ENCODE assay signal across 18 cellular contexts in genomic region chr5:14453486-14453885, GRCh38.
A peak's percentile ranks its signal among the peaks of the same experiment; 100 is the strongest.
DNase-seq lines count a peak whose midpoint lies in the region; ATAC-seq and TF ChIP-seq lines count a peak whose summit lies in the region.
"Had no signal": no experiment of that assay in that cellular context is flagged by ENCODE, and none has a peak within 500 bp of the region (broad histone marks: within the 10 kb centered on the region; RNA-seq: fewer than 3 reads in every experiment).

No MANE protein-coding gene starts in this region.

- H4K12ac ChIP-seq in trophoblast cell (ENCODE audit: low read depth, low read length) = no peak overlapping the region

- no peak overlapping the region for H3K4me2 ChIP-seq in trophoblast cell (ENCODE audit: low read length)

- H3K14ac ChIP-seq in trophoblast cell (ENCODE audit: low read length) = no peak overlapping the region

- no peak overlapping the region for H3K9ac ChIP-seq in rectal smooth muscle tissue (ENCODE audit: low read length)
- no peak overlapping the region for H3K9ac ChIP-seq in trophoblast cell (ENCODE audit: low read length)

- H3K4me1 ChIP-seq in rectal smooth muscle tissue (ENCODE audit: control insufficient read depth, insufficient read depth, low read length) (peaks cover 12% of the 10 kb centered on the region), trophoblast cell (ENCODE audit: control insufficient read depth in 1 of 2, insufficient read depth in 2 of 2, low read length in 2 of 2) (peaks cover 6 to 19% of the 10 kb centered on the region in 2 experiments)

- no peak overlapping the region for H2AK5ac ChIP-seq in trophoblast cell (ENCODE audit: low read length)

- ATAC-seq in SK-N-SH treated with all-trans-retinoic acid at 6 μM for 48 hours = no peak
- ATAC-seq in GM19467 (IDR thresholded peaks at IDR 0.05; ENCODE audit: unreplicated experiment) = no peak
- no peak for ATAC-seq in HG02840 (IDR thresholded peaks at IDR 0.05; ENCODE audit: low FRiP score, unreplicated experiment)

- H3K4me3 ChIP-seq in fibroblast of the aortic adventitia (ENCODE audit: low read depth, low read length) = no peak overlapping the region
- H3K4me3 ChIP-seq in rectal smooth muscle tissue (ENCODE audit: low read length) = no peak overlapping the region
- H3K4me3 ChIP-seq in trophoblast cell (ENCODE audit: low read depth, low read length) = no peak overlapping the region
- H3K4me3 ChIP-seq: colonic mucosa, lung had no signal

- no CpG with 5 or more reads among the region's 2 CpGs for WGBS in trophoblast cell (ENCODE audit: extremely low coverage, insufficient coverage, insufficient read length)

- H2AFZ ChIP-seq in trophoblast cell (ENCODE audit: insufficient read depth, low read length, poor library complexity) = no peak overlapping the region

- H2BK5ac ChIP-seq in trophoblast cell (ENCODE audit: low read depth, low read length, poor library complexity) = no peak overlapping the region

- H3K36me3 ChIP-seq in rectal smooth muscle tissue (ENCODE audit: control insufficient read depth, insufficient read depth, low read length) = no peaks in the 10 kb centered on the region
- peaks cover 19 to 22% of the 10 kb centered on the region in 2 experiments for H3K36me3 ChIP-seq in trophoblast cell (ENCODE audit: control insufficient read depth in 1 of 2, insufficient read depth in 2 of 2, low read length in 2 of 2)
- H3K36me3 ChIP-seq: colonic mucosa had no signal

- H3K27ac ChIP-seq in rectal smooth muscle tissue (ENCODE audit: low read depth, low read length) (peak overlapping the region; percentile 27), trophoblast cell (ENCODE audit: low read depth, low read length) (no peak overlapping the region)
- H3K27ac ChIP-seq: colonic mucosa had no signal

- no peaks in the 10 kb centered on the region for H3K27me3 ChIP-seq in rectal smooth muscle tissue (ENCODE audit: control insufficient read depth, insufficient read depth, low read length)
- H3K27me3 ChIP-seq in trophoblast cell (ENCODE audit: insufficient read depth, low read length) = no peaks in the 10 kb centered on the region
- H3K27me3 ChIP-seq: colonic mucosa had no signal

- H2BK12ac ChIP-seq in trophoblast cell (ENCODE audit: low read length) = no peak overlapping the region

- no peak overlapping the region for H3K4ac ChIP-seq in trophoblast cell (ENCODE audit: low read depth, low read length)

- no peaks in the 10 kb centered on the region for H3K79me2 ChIP-seq in trophoblast cell (ENCODE audit: control insufficient read depth, insufficient read depth, low read length, poor library complexity)

- peaks cover 2% of the 10 kb centered on the region for H3K9me3 ChIP-seq in trophoblast cell (ENCODE audit: insufficient read depth, low read depth, low read length)
- H3K9me3 ChIP-seq: colonic mucosa had no signal

- no peak overlapping the region for H4K91ac ChIP-seq in trophoblast cell (ENCODE audit: low read depth, low read length)

- no peak overlapping the region for H3K18ac ChIP-seq in trophoblast cell (ENCODE audit: low read length)

- no peak overlapping the region for H2BK120ac ChIP-seq in trophoblast cell (ENCODE audit: insufficient read depth, low read length, poor library complexity)

- DNase-seq in AG20443 (ENCODE audit: low spot score) (peak; percentile 38), fibroblast of the aortic adventitia (ENCODE audit: low read depth) (peak; percentile 82), NCI-H510A (lab: John Stamatoyannopoulos, UW) (no peak), trophoblast cell (no peak)
- DNase-seq: activated CD4-positive, alpha-beta T cell treated with anti-CD3 and anti-CD28 coated beads, Interleukin-2, amount 50 U/mL, for 4 hours; activated naive CD4-positive, alpha-beta T cell treated with anti-CD3 and anti-CD28 coated beads for 36 hours; activated T-cell treated with anti-CD3 and anti-CD28 coated beads, Interleukin-2, amount 50 U/mL, for 1 hour; colonic mucosa; COR-L47; KBM-7; NCI-H2029; retina; stimulated activated naive CD4-positive, alpha-beta T cell had no signal

- H3K23ac ChIP-seq in trophoblast cell (ENCODE audit: low read length) = no peak overlapping the region

- H4K8ac ChIP-seq in trophoblast cell (ENCODE audit: low read depth, low read length) = no peak overlapping the region

- no peak for TF ChIP-seq CTCF in fibroblast of the aortic adventitia (IDR thresholded peaks at IDR 0.05; ENCODE audit: insufficient read depth, low read length)

- peaks cover 2% of the 10 kb centered on the region for H3K79me1 ChIP-seq in trophoblast cell (ENCODE audit: low read length)

TF ChIP-seq in SK-N-SH treated with all-trans-retinoic acid at 6 μM for 48 hours, 23 proteins besides CTCF, POLR2A, EP300 and RAD21:
- TF ChIP-seq ARNTL (CRISPR knock-in tag; IDR thresholded peaks at IDR 0.05; ENCODE audit: borderline replicate concordance, low read depth) (no peak), ZNF565 (CRISPR knock-in tag; conservative IDR thresholded peaks at IDR 0.05; ENCODE audit: low read depth) (no peak), ZNF70 (CRISPR knock-in tag; IDR thresholded peaks at IDR 0.05) (no peak), TOX (CRISPR knock-in tag; IDR thresholded peaks at IDR 0.05; ENCODE audit: borderline replicate concordance) (0 out of 2 replicates have a peak, but pooled peaks have one; percentile 4), SNAI2 (CRISPR knock-in tag; IDR thresholded peaks at IDR 0.05) (no peak)

Comparison
In these comparisons a context has a peak if more than half of its experiments do, and no peak if none do; other contexts are left out.
1. DNase-seq: peak in AG20443 (single experiment) and fibroblast of the aortic adventitia (single experiment); none in NCI-H510A (single experiment) and trophoblast cell (0 of 2).